ENCODE assay signal across 10 cellular contexts in genomic region chr3:37867144-37867543, GRCh38.
"Had no signal": no experiment of that assay in that cellular context is flagged by ENCODE, and none has a peak within 500 bp of the region (broad histone marks: within the 10 kb centered on the region; RNA-seq: fewer than 3 reads in every experiment).

No MANE protein-coding gene starts in this region.

- H3K4me2 ChIP-seq: GM23338 had no signal

- H3K27ac ChIP-seq: GM23248 had no signal

- FAIRE-seq: H54 had no signal

- H3K36me3 ChIP-seq: HAP-1 had no signal

- H3K9me3 ChIP-seq: HAP-1 had no signal

- ATAC-seq: GM23338, HCT116 had no signal

- H3K4me3 ChIP-seq: GM23248, GM23338, HAP-1 had no signal

- H2AFZ ChIP-seq: GM23248, GM23338 had no signal

- H3K9ac ChIP-seq: GM23248 had no signal

- DNase-seq: GM23248, GOT3, H7, H9, HCEC 1CT, HFFc6 had no signal
